In genomic region chr9:129164246-129164930, GRCh38 we compare ENCODE assay signal across 9 cellular contexts. TPM values are rescaled to one million over a fixed set of nuclear protein-coding genes. Genes with fewer than 3 reads are reported as not detected.
DNase-seq lines count a peak whose midpoint lies in the region; ATAC-seq and TF ChIP-seq lines count a peak whose summit lies in the region.
"Had no signal": no experiment of that assay in that cellular context is flagged by ENCODE, and none has a peak within 500 bp of the region (broad histone marks: within the 10 kb centered on the region; RNA-seq: fewer than 3 reads in every experiment).

No MANE protein-coding gene starts in this region.

- H2BK20ac ChIP-seq in IMR-90 (ENCODE audit: low read depth, low read length), result no peak overlapping the region; the same call in 1 of the 2 replicates

- no peak for TF ChIP-seq RAD21 in IMR-90 (IDR thresholded peaks at IDR 0.05; ENCODE audit: low read length)

- H4K8ac ChIP-seq in IMR-90 (ENCODE audit: low read depth in 2 of 2, low read length in 2 of 2), result no peak overlapping the region

- peak; percentile 53 for DNase-seq in IMR-90
- DNase-seq in right lobe of liver, result no peak
- DNase-seq in NCI-H510A treated with DMSO at 0.1 percent for 48 hours (lab: John Stamatoyannopoulos, UW), result no peak
- no peak for DNase-seq in CD4-positive, alpha-beta T cell
- DNase-seq in stimulated activated CD4-positive, alpha-beta T cell treated with anti-CD3 and anti-CD28 coated beads, Interleukin-1b, Interleukin-23, amount 100 ng/mL, for 48 hours, result no peak
- DNase-seq: PC-3 had no signal

- H3K9me3 ChIP-seq in IMR-90 (ENCODE audit: control insufficient read depth, insufficient read depth, low read length), result no peaks in the 10 kb centered on the region
- H3K9me3 ChIP-seq in duodenal mucosa (ENCODE audit: control insufficient read depth in 1 of 2, low read length in 2 of 2), result no peaks in the 10 kb centered on the region
- H3K9me3 ChIP-seq in right lobe of liver, result no peaks in the 10 kb centered on the region
- H3K9me3 ChIP-seq in stomach smooth muscle (ENCODE audit: control insufficient read depth in 2 of 2, low read length in 2 of 2), result no peaks in the 10 kb centered on the region
- H3K9me3 ChIP-seq in CD4-positive, alpha-beta T cell (ENCODE audit: control insufficient read depth, low read length), result no peaks in the 10 kb centered on the region

- peak overlapping the region; percentile 41 for H3K4ac ChIP-seq in IMR-90 (ENCODE audit: low read depth, low read length)

- dilution Hi-C loops in IMR-90 (cut with HindIII; ENCODE audit: low sequenced_read_pairs, unreplicated experiment), result no loop called here

- H2AK5ac ChIP-seq in IMR-90 (ENCODE audit: low read depth, low read length), result peak overlapping the region; percentile 74

- intact Hi-C loops in IMR-90 (cut with micrococcal nuclease) (no loop called here), right lobe of liver (cut with DNase I) (no loop called here)
- intact Hi-C loops in CD4-positive, alpha-beta T cell (cut with DNase I, micrococcal nuclease), result no loop called here

- H2BK15ac ChIP-seq in IMR-90 (ENCODE audit: low read depth, low read length), result peak overlapping the region; percentile 36; the same call in 1 of the 3 replicates

- H3K4me3 ChIP-seq in IMR-90 (ENCODE audit: insufficient read depth, low read depth, low read length) (no peak overlapping the region), duodenal mucosa (ENCODE audit: low read depth in 1 of 2, low read length in 2 of 2) (no peak overlapping the region), right lobe of liver (no peak overlapping the region), stomach smooth muscle (ENCODE audit: low read length in 2 of 2) (no peak overlapping the region)

- no peak overlapping the region for H3K4me3 Mint-ChIP-seq in CD4-positive, alpha-beta T cell

- no peak for TF ChIP-seq POLR2A in IMR-90 (IDR thresholded peaks at IDR 0.05; ENCODE audit: low read depth, low read length)
- TF ChIP-seq POLR2A in right lobe of liver (IDR thresholded peaks at IDR 0.05), result no peak

- ATAC-seq in IMR-90 (ENCODE audit: low read depth) (no peak), right lobe of liver (peak in 3 of 4 donors; percentile 6 to 24 (median 11)), GM19397 (IDR thresholded peaks at IDR 0.05; ENCODE audit: unreplicated experiment) (no peak)
- no peak for ATAC-seq in CD4-positive, alpha-beta T cell (ENCODE audit: poor library complexity)
- ATAC-seq: PC-3 had no signal

- no peaks in the 10 kb centered on the region for H3K27me3 Mint-ChIP-seq in CD4-positive, alpha-beta T cell

- H3K27ac ChIP-seq in IMR-90 (ENCODE audit: insufficient read depth, low read length) (peak overlapping the region; percentile 12), duodenal mucosa (ENCODE audit: low read depth, low read length) (peak overlapping the region; percentile 62), right lobe of liver (no peak overlapping the region), stomach smooth muscle (ENCODE audit: low read length) (peak overlapping the region; percentile 31)
- H3K27ac ChIP-seq in CD4-positive, alpha-beta T cell (ENCODE audit: low read depth, low read length), result no peak overlapping the region

- H3K9ac ChIP-seq in IMR-90 (ENCODE audit: low read depth, low read length) (0 out of 2 replicates have a peak overlapping the region, but pooled peaks have one; percentile 15), duodenal mucosa (ENCODE audit: low read depth in 1 of 2, low read length in 2 of 2) (peak overlapping the region in 1 of 2 donors; percentile 56), stomach smooth muscle (ENCODE audit: low read length in 2 of 2) (peak overlapping the region; percentile 9 to 47)

- H3K9me1 ChIP-seq in IMR-90 (ENCODE audit: insufficient read depth, low read length), result peaks cover 24% of the 10 kb centered on the region

- peaks cover 11% of the 10 kb centered on the region for H3K4me1 Mint-ChIP-seq in CD4-positive, alpha-beta T cell (ENCODE audit: low read depth)

- no peak overlapping the region; the same call in 1 of the 2 replicates for H2BK120ac ChIP-seq in IMR-90 (ENCODE audit: low read depth, low read length)

- H4K5ac ChIP-seq in IMR-90 (ENCODE audit: low read depth, low read length), result no peak overlapping the region; the same call in 1 of the 2 replicates

- in situ Hi-C loops in IMR-90 (cut with MboI; ENCODE audit: low sequenced_read_pairs), result no loop called here

- peaks cover 27% of the 10 kb centered on the region for H3K4me1 ChIP-seq in IMR-90 (ENCODE audit: control insufficient read depth, insufficient read depth, low read length)
- peaks cover 15 to 26% of the 10 kb centered on the region in 2 donors for H3K4me1 ChIP-seq in duodenal mucosa (ENCODE audit: control insufficient read depth in 1 of 2, insufficient read depth in 2 of 2, low read length in 2 of 2)
- peaks cover 0 to 14% (median 0%) of the 10 kb centered on the region in 4 donors for H3K4me1 ChIP-seq in right lobe of liver
- peaks cover 31% of the 10 kb centered on the region for H3K4me1 ChIP-seq in stomach smooth muscle (ENCODE audit: control insufficient read depth, insufficient read depth, low read length)

- BruUV-seq in IMR-90 (replicated peaks; lab: Mats Ljungman, UMichigan), result no TSS peak

- H3K56ac ChIP-seq in IMR-90 (ENCODE audit: extremely low read depth, insufficient read depth, low read length), result no peak overlapping the region

- no peak overlapping the region for H3K27ac Mint-ChIP-seq in CD4-positive, alpha-beta T cell

- no peak overlapping the region for H2AFZ ChIP-seq in IMR-90 (replicated peaks; ENCODE audit: low read length, poor library complexity)

- no peaks in the 10 kb centered on the region for H3K36me3 Mint-ChIP-seq in CD4-positive, alpha-beta T cell (ENCODE audit: low read depth)

- H3K79me1 ChIP-seq in IMR-90 (ENCODE audit: low read depth in 1 of 2, low read length in 2 of 2), result peaks cover 7 to 35% of the 10 kb centered on the region in 2 experiments

- H2BK5ac ChIP-seq in IMR-90 (ENCODE audit: low read depth, low read length, poor library complexity, severe bottlenecking), result no peak overlapping the region

- H2AK9ac ChIP-seq in IMR-90 (replicated peaks; ENCODE audit: low read depth, low read length, poor library complexity), result peak overlapping the region; percentile 33

- 66% methylated on average over 5 of the region's 9 CpGs; no CpG with 5 or more reads in 1 of the 2 experiments for WGBS in IMR-90 (ENCODE audit: extremely low coverage in 2 of 2, insufficient read length in 1 of 2), 2 experiments
- 40% methylated on average over 3 of the region's 9 CpGs for WGBS in right lobe of liver (ENCODE audit: insufficient coverage, low coverage, low lambda C conversion rate, missing lambda C conversion rate)

- peak overlapping the region; percentile 53; the same call in 1 of the 2 replicates for H3K14ac ChIP-seq in IMR-90 (replicated peaks; ENCODE audit: low read depth, low read length)

- H3K18ac ChIP-seq in IMR-90 (ENCODE audit: low read depth, low read length), result peak overlapping the region; percentile 3; the same call in 1 of the 2 replicates

- H4K91ac ChIP-seq in IMR-90 (ENCODE audit: insufficient read depth, low read depth, low read length), result peak overlapping the region; percentile 50

- H3K27me3 ChIP-seq in IMR-90 (ENCODE audit: control insufficient read depth, insufficient read depth, low read length), result no peaks in the 10 kb centered on the region
- no peaks in the 10 kb centered on the region for H3K27me3 ChIP-seq in duodenal mucosa (ENCODE audit: control insufficient read depth in 1 of 2, insufficient read depth in 2 of 2, low read length in 2 of 2)
- no peaks in the 10 kb centered on the region for H3K27me3 ChIP-seq in right lobe of liver
- H3K27me3 ChIP-seq in stomach smooth muscle (ENCODE audit: control insufficient read depth in 1 of 2, insufficient read depth in 2 of 2, low read length in 2 of 2), result no peaks in the 10 kb centered on the region
- H3K27me3 ChIP-seq in CD4-positive, alpha-beta T cell (ENCODE audit: control insufficient read depth, insufficient read depth, low read length), result no peaks in the 10 kb centered on the region

- H3K23ac ChIP-seq in IMR-90 (ENCODE audit: low read depth, low read length), result no peak overlapping the region

- no peaks in the 10 kb centered on the region for H4K20me1 ChIP-seq in IMR-90 (ENCODE audit: insufficient read depth, low read length)

- POLR2A ChIA-PET in IMR-90 (lab: Charles Lee; ENCODE audit: unreplicated experiment), result no interaction called here
- POLR2A ChIA-PET in CD4-positive, alpha-beta T cell (lab: Charles Lee), result no interaction called here

- CTCF ChIA-PET in IMR-90 (lab: Yijun Ruan, JAX), result interaction anchor here (2.4 kb wide), 1 partner anchor 21 kb away, joined by 5 read pairs; no protein-coding TSS in a partner anchor
- CTCF ChIA-PET in CD4-positive, alpha-beta T cell (lab: Charles Lee), result interaction anchor here (0.6 to 1.6 kb wide), 2 partner anchors 22 to 25 kb away, joined by 3 to 4 read pairs; no protein-coding TSS in a partner anchor

- H3K4me2 ChIP-seq in IMR-90 (ENCODE audit: low read depth, low read length), result no peak overlapping the region

- no peaks in the 10 kb centered on the region for H3K9me3 Mint-ChIP-seq in CD4-positive, alpha-beta T cell

- H3K36me3 ChIP-seq in IMR-90 (ENCODE audit: control insufficient read depth, insufficient read depth, low read length) (peaks cover 2% of the 10 kb centered on the region; the same call in 1 of the 2 replicates), duodenal mucosa (ENCODE audit: control insufficient read depth in 1 of 2, insufficient read depth in 2 of 2, low read length in 2 of 2) (no peaks in the 10 kb centered on the region), right lobe of liver (no peaks in the 10 kb centered on the region), stomach smooth muscle (ENCODE audit: control insufficient read depth in 2 of 2, insufficient read depth in 2 of 2, low read length in 2 of 2) (no peaks in the 10 kb centered on the region)

- TF ChIP-seq CTCF in IMR-90 (conservative IDR thresholded peaks at IDR 0.05; ENCODE audit: low read depth, low read length), result no peak
- no peak for TF ChIP-seq CTCF in right lobe of liver (IDR thresholded peaks at IDR 0.05)
- TF ChIP-seq CTCF in CD4-positive, alpha-beta T cell (IDR thresholded peaks at IDR 0.05), result no peak

RNA-seq across cellular contexts. Expression of gene IER5L, which starts 13.7 kb away (rescaled TPM):
- total RNA-seq in IMR-90 (2012; rRNA removed), result 12.5 and 14.4 TPM in 2 replicates
- 13.4 and 21.0 TPM in 2 replicates for polyA plus RNA-seq in IMR-90 (2012; rRNA removed)
- polyA plus RNA-seq in IMR-90 (2012; cell fraction: cytosol; rRNA removed), result 12.4 and 35.8 TPM in 2 replicates
- polyA plus RNA-seq in IMR-90 (2012; cell fraction: nucleus; rRNA removed; ENCODE audit: low replicate concordance), result 13.1 and 28.4 TPM in 2 replicates
- 10 to 100 TPM in 3 of 6 experiments, 1 to 10 TPM in 3; 2.7 to 19.8 (median 7.8) TPM for total RNA-seq in right lobe of liver
- total RNA-seq in CD4-positive, alpha-beta T cell, result 1 to 10 TPM; 5.6 to 6.4 TPM

RNA-seq across cellular contexts. Expression of gene PTPA, which starts 53.2 kb away (rescaled TPM):
- total RNA-seq in IMR-90 (2012; rRNA removed) (93.6 and 124 TPM in 2 replicates), right lobe of liver (100 to 1,000 TPM in 1 of 6 experiments, 10 to 100 TPM in 5; 55.4 to 123 (median 62.0) TPM)
- 141 and 149 TPM in 2 replicates for polyA plus RNA-seq in IMR-90 (2012; rRNA removed)
- polyA plus RNA-seq in IMR-90 (2012; cell fraction: cytosol; rRNA removed), result 88.4 and 129 TPM in 2 replicates
- 78.9 and 134 TPM in 2 replicates for polyA plus RNA-seq in IMR-90 (2012; cell fraction: nucleus; rRNA removed; ENCODE audit: low replicate concordance)
- 10 to 100 TPM; 21.6 to 23.3 TPM for total RNA-seq in CD4-positive, alpha-beta T cell

RNA-seq across cellular contexts. Expression of gene CRAT, which starts 53.8 kb away (rescaled TPM):
- total RNA-seq in IMR-90 (2012; rRNA removed) (18.8 and 19.7 TPM in 2 replicates), right lobe of liver (100 to 1,000 TPM in 4 of 6 experiments, 10 to 100 TPM in 2; 86.1 to 146 (median 104) TPM)
- 41.6 and 44.2 TPM in 2 replicates for polyA plus RNA-seq in IMR-90 (2012; rRNA removed)
- polyA plus RNA-seq in IMR-90 (2012; cell fraction: cytosol; rRNA removed), result 27.4 and 55.2 TPM in 2 replicates
- 55.4 and 116 TPM in 2 replicates for polyA plus RNA-seq in IMR-90 (2012; cell fraction: nucleus; rRNA removed; ENCODE audit: low replicate concordance)
- 1 to 10 TPM; 7.1 to 9.4 TPM for total RNA-seq in CD4-positive, alpha-beta T cell

Comparison
In these comparisons a context has a peak if more than half of its experiments do, and no peak if none do; other contexts are left out.
1. ATAC-seq: peak in right lobe of liver (3 of 4); none in IMR-90 (single experiment), GM19397 (single experiment) and CD4-positive, alpha-beta T cell (single experiment).
2. H3K27ac ChIP-seq: peak in IMR-90 (single experiment), duodenal mucosa (single experiment) and stomach smooth muscle (single experiment); none in right lobe of liver (0 of 3) and CD4-positive, alpha-beta T cell (single experiment).